In the genomic region with DNA sequence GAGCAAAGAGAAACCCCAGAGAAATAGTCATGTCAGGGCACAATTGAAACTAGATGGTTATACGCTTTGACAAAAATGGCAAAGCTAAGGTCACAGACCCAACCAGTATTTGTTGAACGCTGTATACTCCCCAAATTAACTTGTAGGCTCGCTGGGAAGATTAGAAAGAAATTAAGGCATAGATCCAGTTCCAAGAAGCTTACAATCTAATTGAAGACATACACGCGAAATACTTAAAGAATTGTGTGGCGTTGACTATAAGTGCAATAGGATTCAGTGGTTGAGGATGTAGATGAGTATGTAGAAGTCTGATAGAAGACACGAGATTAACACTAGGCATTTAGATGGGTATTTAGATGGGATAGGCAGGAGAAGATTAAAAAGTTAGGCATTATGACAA, we compare ENCODE assay signal across 8 cellular contexts. TPM values are rescaled to one million over a fixed set of nuclear protein-coding genes. Genes with fewer than 3 reads are reported as not detected.
DNase-seq lines count a peak whose midpoint lies in the region; ATAC-seq and TF ChIP-seq lines count a peak whose summit lies in the region.

No MANE protein-coding gene starts in this region.

- H3K36me3 Mint-ChIP-seq in activated T-cell treated with anti-CD3 and anti-CD28 coated beads, Interleukin-2, amount 50 U/mL, for 72 hours (ENCODE audit: insufficient read depth in 2 of 2) = peaks cover 1 to 8% of the 10 kb centered on the region in 2 donors

- no peak for ATAC-seq in RWPE2 (ENCODE audit: low read depth)
- no peak for ATAC-seq in gastroesophageal sphincter
- no peak for ATAC-seq in HG02938 (IDR thresholded peaks at IDR 0.05; ENCODE audit: unreplicated experiment)
- no peak for ATAC-seq in activated T-cell treated with anti-CD3 and anti-CD28 coated beads, Interleukin-2, amount 50 U/mL, for 72 hours (replicated peaks in 1 of 2)
- no peak for ATAC-seq in GM18907 (IDR thresholded peaks at IDR 0.05; ENCODE audit: unreplicated experiment)

- H3K27me3 Mint-ChIP-seq in activated T-cell treated with anti-CD3 and anti-CD28 coated beads, Interleukin-2, amount 50 U/mL, for 72 hours (ENCODE audit: low read depth) = peaks cover 14% of the 10 kb centered on the region

- H3K27me3 ChIP-seq in RWPE2 (ENCODE audit: insufficient read depth, poor library complexity, severe bottlenecking) = no peaks in the 10 kb centered on the region
- H3K27me3 ChIP-seq in gastroesophageal sphincter = no peaks in the 10 kb centered on the region
- no peaks in the 10 kb centered on the region for H3K27me3 ChIP-seq in skeletal muscle satellite cell (ENCODE audit: control insufficient read depth, insufficient read depth, low read length)

- peaks cover 6% of the 10 kb centered on the region for H3K4me1 ChIP-seq in RWPE2 (ENCODE audit: insufficient read depth, poor library complexity, severe bottlenecking)
- peaks cover 0 to 26% (median 3%) of the 10 kb centered on the region in 3 donors for H3K4me1 ChIP-seq in gastroesophageal sphincter
- H3K4me1 ChIP-seq in skeletal muscle satellite cell (ENCODE audit: control insufficient read depth, insufficient read depth, low read length) = peaks cover 4% of the 10 kb centered on the region

- no peak overlapping the region for H3K27ac ChIP-seq in RWPE2 (ENCODE audit: poor library complexity, severe bottlenecking)
- peak overlapping the region; percentile 67 to 86 (median 84) for H3K27ac ChIP-seq in gastroesophageal sphincter

- no peaks in the 10 kb centered on the region for H3K9me3 Mint-ChIP-seq in activated T-cell treated with anti-CD3 and anti-CD28 coated beads, Interleukin-2, amount 50 U/mL, for 72 hours

- no peak overlapping the region for H3K27ac Mint-ChIP-seq in activated T-cell treated with anti-CD3 and anti-CD28 coated beads, Interleukin-2, amount 50 U/mL, for 72 hours

- no peak overlapping the region for H3K4me3 Mint-ChIP-seq in activated T-cell treated with anti-CD3 and anti-CD28 coated beads, Interleukin-2, amount 50 U/mL, for 72 hours

- H3K4me1 Mint-ChIP-seq in activated T-cell treated with anti-CD3 and anti-CD28 coated beads, Interleukin-2, amount 50 U/mL, for 72 hours (ENCODE audit: low read depth) = peaks cover 10% of the 10 kb centered on the region

- peak overlapping the region; percentile 88 for H3K4me3 ChIP-seq in GM12865 (ENCODE audit: low read depth, low read length)
- peak overlapping the region; percentile 63 for H3K4me3 ChIP-seq in RWPE2 (ENCODE audit: severe bottlenecking)
- H3K4me3 ChIP-seq in gastroesophageal sphincter = peak overlapping the region; percentile 73 to 91
- H3K4me3 ChIP-seq in skeletal muscle satellite cell (ENCODE audit: low read length) = peak overlapping the region; percentile 98

- no peaks in the 10 kb centered on the region for H3K9me3 ChIP-seq in RWPE2 (ENCODE audit: severe bottlenecking)
- no peaks in the 10 kb centered on the region for H3K9me3 ChIP-seq in gastroesophageal sphincter
- H3K9me3 ChIP-seq in skeletal muscle satellite cell (replicated peaks; ENCODE audit: low read length) = no peaks in the 10 kb centered on the region

- TF ChIP-seq POLR2A in gastroesophageal sphincter (IDR thresholded peaks at IDR 0.05) = no peak

- peak overlapping the region; percentile 92 for H3K4me2 ChIP-seq in skeletal muscle satellite cell (ENCODE audit: low read length)

- DNase-seq in GM12865 (ENCODE audit: low read depth) (no peak), RWPE2 (ENCODE audit: low spot score) (no peak), medulla oblongata (ENCODE audit: extremely low spot score) (no peak)
- no peak for DNase-seq in activated T-cell treated with anti-CD3 and anti-CD28 coated beads, Interleukin-2, amount 50 U/mL, for 72 hours

- TF ChIP-seq CTCF in GM12865 (IDR thresholded peaks at IDR 0.05; ENCODE audit: insufficient read depth, low read depth, low read length, missing control alignments) (no peak), RWPE2 (IDR thresholded peaks at IDR 0.05; ENCODE audit: poor library complexity, severe bottlenecking) (no peak), gastroesophageal sphincter (IDR thresholded peaks at IDR 0.05) (no peak)

- H3K36me3 ChIP-seq in RWPE2 (ENCODE audit: low read depth) (peaks cover 30% of the 10 kb centered on the region), gastroesophageal sphincter (peaks cover 0 to 23% of the 10 kb centered on the region in 2 donors), skeletal muscle satellite cell (ENCODE audit: insufficient read depth, low read length) (peaks cover 8% of the 10 kb centered on the region)

- no peak for TF ChIP-seq EP300 in gastroesophageal sphincter (IDR thresholded peaks at IDR 0.05)

- WGBS in gastroesophageal sphincter (ENCODE audit: low coverage in 1 of 2), 2 donors = 10 to 17% methylated on average over 7 of the region's 7 CpGs

- H3K9ac ChIP-seq in skeletal muscle satellite cell (ENCODE audit: low read depth, low read length) = peak overlapping the region; percentile 86

RNA-seq across cellular contexts. Expression of gene FAM229B, which starts 0.5 kb away (rescaled TPM):
- 10 to 100 TPM in 3 of 4 donors, 1 to 10 TPM in 1; 9.5 to 26.1 (median 13.8) TPM for total RNA-seq in gastroesophageal sphincter
- 9.1 and 9.8 TPM in 2 replicates for total RNA-seq in skeletal muscle satellite cell (2012; rRNA removed)
- total RNA-seq in activated T-cell treated with anti-CD3 and anti-CD28 coated beads, Interleukin-2, amount 50 U/mL, for 72 hours = 1 to 10 TPM; 3.3 to 6.6 TPM

RNA-seq across cellular contexts. Expression of gene TUBE1, which starts 0.6 kb away (rescaled TPM):
- 10 to 100 TPM; 17.5 to 58.2 (median 31.6) TPM for total RNA-seq in gastroesophageal sphincter
- total RNA-seq in skeletal muscle satellite cell (2012; rRNA removed) = 20.3 and 23.8 TPM in 2 replicates
- 10 to 100 TPM; 66.4 to 76.6 TPM for total RNA-seq in activated T-cell treated with anti-CD3 and anti-CD28 coated beads, Interleukin-2, amount 50 U/mL, for 72 hours

RNA-seq across cellular contexts. Expression of gene CCN6, which starts 34.0 kb away (rescaled TPM):
- not detected for total RNA-seq in gastroesophageal sphincter
- total RNA-seq in skeletal muscle satellite cell (2012; rRNA removed) = not detected in 2 replicates
- total RNA-seq in activated T-cell treated with anti-CD3 and anti-CD28 coated beads, Interleukin-2, amount 50 U/mL, for 72 hours = under 1 TPM; 0.25 to 0.74 TPM
